ENCODE assay signal across 8 cellular contexts in genomic region chr4:186021461-186022167, GRCh38. TPM values are rescaled to one million over a fixed set of nuclear protein-coding genes. Genes with fewer than 3 reads are reported as not detected.
A peak's percentile ranks its signal among the peaks of the same experiment; 100 is the strongest.
DNase-seq lines count a peak whose midpoint lies in the region; ATAC-seq and TF ChIP-seq lines count a peak whose summit lies in the region.

No MANE protein-coding gene starts in this region.

- DNase-seq in GM06990 (ENCODE audit: extremely low read depth, insufficient read length) (no peak), NCI-H460 (ENCODE audit: extremely low read depth, low read depth) (peak; percentile 32), dermis microvascular lymphatic vessel endothelial cell (ENCODE audit: low read depth in 2 of 2) (peak; percentile 40 to 67), medulla oblongata (ENCODE audit: extremely low spot score) (peak; percentile 58), GM19238 (ENCODE audit: insufficient read length, low spot score) (no peak), posterior vena cava (ENCODE audit: low spot score) (no peak)
- DNase-seq in activated effector memory CD4-positive, alpha-beta T cell treated with Interleukin-2 at 50 U/mL for 16 hours: no peak

- H3K4me3 ChIP-seq in GM06990 (replicated peaks; ENCODE audit: low read depth, low read length): no peak overlapping the region

- no peaks in the 10 kb centered on the region for H3K36me3 ChIP-seq in GM06990 (ENCODE audit: control insufficient read depth, insufficient read depth, low read length)

- intact Hi-C loops in posterior vena cava (cut with DNase I): loop anchor here in 1 of 2 donors (5.0 kb wide), 1 partner anchor 384 kb away; no protein-coding TSS in a partner anchor

- ATAC-seq in HG03565 (IDR thresholded peaks at IDR 0.05; ENCODE audit: unreplicated experiment): no peak

- TF ChIP-seq CTCF in GM06990 (IDR thresholded peaks at IDR 0.05; ENCODE audit: insufficient read depth, low read length, poor library complexity, severe bottlenecking): peak; percentile 87

- H3K27me3 ChIP-seq in GM06990 (replicated peaks; ENCODE audit: control insufficient read depth, insufficient read depth, low read length): no peaks in the 10 kb centered on the region

RNA-seq across cellular contexts. Expression of gene TLR3, which starts 47.3 kb away (rescaled TPM):
- 1.9 and 3.3 TPM in 2 replicates for total RNA-seq in NCI-H460 (2014; rRNA removed; shearing (Covaris generic))
- polyA plus RNA-seq in NCI-H460 (2014; cell fraction: nucleus; rRNA removed): 2.5 and 4.6 TPM in 2 replicates
- total RNA-seq in dermis microvascular lymphatic vessel endothelial cell: 0.51 and 0.76 TPM in 2 replicates
- 10 to 100 TPM in 1 of 2 donors, 1 to 10 TPM in 1; 8.3 to 13.8 TPM for total RNA-seq in posterior vena cava

Comparison
In these comparisons a context has a peak if more than half of its experiments do, and no peak if none do; other contexts are left out.
1. DNase-seq: peak in NCI-H460 (single experiment), dermis microvascular lymphatic vessel endothelial cell (2 of 2) and medulla oblongata (single experiment); none in GM06990 (single experiment), activated effector memory CD4-positive, alpha-beta T cell treated with Interleukin-2 at 50 U/mL for 16 hours (single experiment), GM19238 (single experiment) and posterior vena cava (single experiment).